In genomic region chr7:65038767-65039166, GRCh38 we compare ENCODE assay signal across 8 cellular contexts. TPM values are rescaled to one million over a fixed set of nuclear protein-coding genes. Genes with fewer than 3 reads are reported as not detected.
DNase-seq lines count a peak whose midpoint lies in the region; ATAC-seq and TF ChIP-seq lines count a peak whose summit lies in the region.
"Not testable (repeated sequence)": the region's sequence is repeated elsewhere in the genome, so short reads cannot be mapped to it uniquely, and the experiment has no call there.

No MANE protein-coding gene starts in this region.

- H4K20me1 ChIP-seq in DND-41 (ENCODE audit: insufficient read depth, low read length); KMS-11 (ENCODE audit: insufficient read depth): not testable (repeated sequence)

- peak overlapping the region; percentile 70 for H3K9ac ChIP-seq in DND-41 (ENCODE audit: low read depth, low read length)
- H3K9ac ChIP-seq in KMS-11 = peak overlapping the region; percentile 88; the same call in 1 of the 2 replicates

- peak overlapping the region; percentile 65 for H3K27ac Mint-ChIP-seq in activated naive CD8-positive, alpha-beta T cell treated with anti-CD3 and anti-CD28 coated beads for 36 hours
- H3K27ac Mint-ChIP-seq in naive thymus-derived CD8-positive, alpha-beta T cell = peak overlapping the region; percentile 40 to 93 (median 78)

- H3K36me3 Mint-ChIP-seq in activated naive CD8-positive, alpha-beta T cell treated with anti-CD3 and anti-CD28 coated beads for 36 hours; naive thymus-derived CD8-positive, alpha-beta T cell: not testable (repeated sequence)

- POLR2A ChIA-PET in naive thymus-derived CD8-positive, alpha-beta T cell (lab: Charles Lee) = interaction anchor here (2.7 to 3.4 kb wide), 2 partner anchors 32 to 42 kb away, joined by 13 to 45 read pairs; partner anchors contain the start of gene ERV3-1

- not testable (repeated sequence) for H3K9me3 Mint-ChIP-seq in activated naive CD8-positive, alpha-beta T cell treated with anti-CD3 and anti-CD28 coated beads for 36 hours; naive thymus-derived CD8-positive, alpha-beta T cell

- H3K4me1 ChIP-seq in DND-41 (ENCODE audit: insufficient read depth, low read length) (peaks cover 20% of the 10 kb centered on the region), KMS-11 (ENCODE audit: low read depth, poor library complexity, severe bottlenecking) (peaks cover 10% of the 10 kb centered on the region)

- not testable (repeated sequence) for H3K27me3 Mint-ChIP-seq in activated naive CD8-positive, alpha-beta T cell treated with anti-CD3 and anti-CD28 coated beads for 36 hours; naive thymus-derived CD8-positive, alpha-beta T cell

- peaks cover 36% of the 10 kb centered on the region for H3K79me2 ChIP-seq in DND-41 (ENCODE audit: insufficient read depth, low read length)
- peaks cover 40% of the 10 kb centered on the region for H3K79me2 ChIP-seq in KMS-11 (ENCODE audit: insufficient read depth, low read depth)

- TF ChIP-seq CTCF in DND-41 (IDR thresholded peaks at IDR 0.05; ENCODE audit: borderline replicate concordance, extremely low read depth, low read length, poor library complexity, severe bottlenecking); KMS-11 (conservative IDR thresholded peaks at IDR 0.05; ENCODE audit: low read depth, low read length): not testable (repeated sequence)

- ATAC-seq in DND-41 (ENCODE audit: insufficient read depth, low read depth) = peak; percentile 30
- ATAC-seq in naive thymus-derived CD8-positive, alpha-beta T cell = peak in 1 of 2 donors; percentile 12
- ATAC-seq in stimulated activated naive CD8-positive, alpha-beta T cell treated with anti-CD3 and anti-CD28 coated beads, Interleukin-15, Interleukin-2, amounts not matched to agents 100 U/mL and 50 U/mL, for 24 hours = peak; percentile 5

- H3K27me3 ChIP-seq in DND-41 (ENCODE audit: insufficient read depth, low read length, poor library complexity); H7 (ENCODE audit: control insufficient read depth, insufficient read depth, low read length); KMS-11 (ENCODE audit: insufficient read depth, low read depth): not testable (repeated sequence)

- DNase-seq in DND-41 = peak; percentile 52
- DNase-seq in H7 = peak; percentile 43
- DNase-seq in SK-N-DZ (ENCODE audit: low spot score) = peak; percentile 50
- DNase-seq in activated naive CD8-positive, alpha-beta T cell treated with anti-CD3 and anti-CD28 coated beads for 36 hours = peak; percentile 30
- peak; percentile 16 for DNase-seq in foreskin melanocyte
- DNase-seq in naive thymus-derived CD8-positive, alpha-beta T cell = peak in 7 of 10 donors; percentile 15 to 27 (median 24)
- peak; percentile 40 for DNase-seq in stimulated activated naive CD8-positive, alpha-beta T cell treated with anti-CD3 and anti-CD28 coated beads, Interleukin-15, Interleukin-2, amounts not matched to agents 100 U/mL and 50 U/mL, for 24 hours

- peak overlapping the region; percentile 84 for H3K4me3 Mint-ChIP-seq in activated naive CD8-positive, alpha-beta T cell treated with anti-CD3 and anti-CD28 coated beads for 36 hours
- peak overlapping the region; percentile 74 to 91 (median 86) for H3K4me3 Mint-ChIP-seq in naive thymus-derived CD8-positive, alpha-beta T cell

- peak overlapping the region; percentile 90 for H3K4me2 ChIP-seq in DND-41 (ENCODE audit: insufficient read depth, low read length)
- peak overlapping the region; percentile 76 for H3K4me2 ChIP-seq in KMS-11

- H3K9me3 ChIP-seq in DND-41 (ENCODE audit: insufficient read depth, low read length, severe bottlenecking) = not testable (repeated sequence)

- H3K4me1 Mint-ChIP-seq in activated naive CD8-positive, alpha-beta T cell treated with anti-CD3 and anti-CD28 coated beads for 36 hours = peaks cover 12% of the 10 kb centered on the region
- peaks cover 6 to 20% (median 13%) of the 10 kb centered on the region in 4 donors for H3K4me1 Mint-ChIP-seq in naive thymus-derived CD8-positive, alpha-beta T cell

- H2AFZ ChIP-seq in DND-41 (ENCODE audit: low read depth, low read length) = peak overlapping the region; percentile 75
- not testable (repeated sequence) for H2AFZ ChIP-seq in KMS-11 (ENCODE audit: low read depth)

- H3K36me3 ChIP-seq in DND-41 (ENCODE audit: insufficient read depth, low read length); H7 (replicated peaks; ENCODE audit: control insufficient read depth, insufficient read depth, low read length); KMS-11 (ENCODE audit: insufficient read depth): not testable (repeated sequence)

- peak overlapping the region; percentile 52 to 89; a peak in 3 of 4 replicates for H3K4me3 ChIP-seq in DND-41 (ENCODE audit: low read depth in 1 of 2, low read length in 2 of 2)
- peak overlapping the region; percentile 73 for H3K4me3 ChIP-seq in H7 (ENCODE audit: insufficient read depth, low read depth, low read length)
- not testable (repeated sequence) for H3K4me3 ChIP-seq in KMS-11 (IDR thresholded peaks at IDR 0.05; ENCODE audit: insufficient read depth, low read depth, low read length)

- peak overlapping the region; percentile 77 for H3K27ac ChIP-seq in DND-41 (ENCODE audit: low read length)
- peak overlapping the region; percentile 58 for H3K27ac ChIP-seq in KMS-11

RNA-seq across cellular contexts. Expression of gene ERV3-1, which starts 32.3 kb away (rescaled TPM):
- 5.0 and 5.5 TPM in 2 replicates for total RNA-seq in H7 (2014; rRNA removed; shearing (Covaris generic))
- polyA plus RNA-seq in SK-N-DZ (2014; cell fraction: cytosol; rRNA removed) = 8.6 and 12.4 TPM in 2 replicates
- polyA plus RNA-seq in SK-N-DZ (2014; cell fraction: nucleus; rRNA removed) = 58.9 and 84.1 TPM in 2 replicates
- total RNA-seq in activated naive CD8-positive, alpha-beta T cell treated with anti-CD3 and anti-CD28 coated beads for 36 hours = 1 to 10 TPM; 5.3 to 6.1 TPM
- 10 to 100 TPM; 23.2 to 23.9 TPM for total RNA-seq in naive thymus-derived CD8-positive, alpha-beta T cell
- polyA plus RNA-seq in naive thymus-derived CD8-positive, alpha-beta T cell = 1 to 10 TPM; 6.4 to 6.7 (median 6.4) TPM

RNA-seq across cellular contexts. Expression of gene ZNF117, which starts 47.9 kb away (rescaled TPM):
- total RNA-seq in H7 (2014; rRNA removed; shearing (Covaris generic)) = 1.7 and 3.8 TPM in 2 replicates
- polyA plus RNA-seq in SK-N-DZ (2014; cell fraction: cytosol; rRNA removed) = 13.1 and 14.2 TPM in 2 replicates
- polyA plus RNA-seq in SK-N-DZ (2014; cell fraction: nucleus; rRNA removed) = 75.6 and 106 TPM in 2 replicates
- total RNA-seq in activated naive CD8-positive, alpha-beta T cell treated with anti-CD3 and anti-CD28 coated beads for 36 hours = 1 to 10 TPM; 2.9 to 3.2 TPM
- total RNA-seq in naive thymus-derived CD8-positive, alpha-beta T cell = 1 to 10 TPM; 5.6 to 5.9 TPM
- under 1 TPM; 0.13 to 0.44 (median 0.42) TPM for polyA plus RNA-seq in naive thymus-derived CD8-positive, alpha-beta T cell
